In the genomic region with DNA sequence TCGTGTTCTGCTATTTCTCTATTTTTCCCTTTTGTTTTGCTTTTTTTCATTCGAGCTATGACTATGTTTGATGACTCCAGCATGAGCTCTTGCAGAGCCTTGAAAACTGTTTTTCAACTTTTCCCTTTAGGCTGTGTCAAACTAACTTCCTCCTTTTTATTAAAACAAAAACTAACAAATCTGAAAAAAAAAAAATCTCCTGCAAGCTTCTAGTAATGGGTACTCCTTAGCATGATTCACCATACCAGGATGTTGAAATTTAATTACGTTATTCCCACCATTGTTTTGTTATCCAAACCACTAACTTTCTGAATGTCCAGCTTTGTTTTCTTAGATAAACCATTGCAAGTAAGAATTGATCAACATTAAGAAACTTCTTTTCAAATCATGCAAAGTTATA, we compare ENCODE assay signal across 1 cellular context.
TF ChIP-seq lines count a peak whose summit lies in the region.

No MANE protein-coding gene starts in this region.

TF ChIP-seq in endothelial cell of umbilical vein, 7 proteins besides CTCF, POLR2A, EP300 and RAD21:
- TF ChIP-seq FOS (IDR thresholded peaks at IDR 0.05; ENCODE audit: borderline replicate concordance, insufficient read depth, low read length) (peak; percentile 78), MYC (IDR thresholded peaks at IDR 0.05; ENCODE audit: low read depth, low read length) (no peak), JUN (IDR thresholded peaks at IDR 0.05; ENCODE audit: borderline replicate concordance, insufficient read depth, insufficient read length, low read depth) (peak; percentile 69)
